Comparison of ENCODE assay signal across 8 cellular contexts in the genomic region with DNA sequence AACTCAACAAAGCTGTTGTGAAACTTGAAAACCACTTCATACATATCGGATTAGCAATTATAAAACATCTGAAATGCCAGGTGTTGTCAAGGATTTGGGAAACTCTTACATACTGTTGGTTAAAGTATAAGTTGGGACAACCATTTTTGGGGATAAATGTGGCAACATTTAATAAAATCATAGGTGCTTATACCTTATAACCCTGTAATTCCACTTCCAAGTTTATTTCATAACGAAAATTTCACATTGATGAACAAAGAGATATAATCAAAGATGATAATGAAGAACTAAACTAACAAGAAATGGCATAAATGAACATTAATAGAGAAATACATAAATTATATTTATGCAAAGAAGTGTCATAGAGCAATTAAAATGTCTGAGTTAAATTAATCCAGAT. TPM values are rescaled to one million over a fixed set of nuclear protein-coding genes. Genes with fewer than 3 reads are reported as not detected.
"Had no signal": no experiment of that assay in that cellular context is flagged by ENCODE, and none has a peak within 500 bp of the region (broad histone marks: within the 10 kb centered on the region; RNA-seq: fewer than 3 reads in every experiment).

No MANE protein-coding gene starts in this region.

- FAIRE-seq: HepG2, HTR-8/SVneo had no signal

- DNase-seq: IMR-90, KBM-7, KG1 had no signal

- H3K27ac ChIP-seq: HL-60 had no signal

- ATAC-seq: HepG2 had no signal

RNA-seq across cellular contexts. Expression of a gene that starts 54.3 kb away (rescaled TPM):
- total RNA-seq: HT-29, HT1080, IMR-90 had no signal
- polyA plus RNA-seq: IMR-90 had no signal
